11 cellular contexts compared by ENCODE assay signal in genomic region chr11:83088965-83089364, GRCh38. TPM values are rescaled to one million over a fixed set of nuclear protein-coding genes. Genes with fewer than 3 reads are reported as not detected.
DNase-seq lines count a peak whose midpoint lies in the region; ATAC-seq and TF ChIP-seq lines count a peak whose summit lies in the region.
"Had no signal": no experiment of that assay in that cellular context is flagged by ENCODE, and none has a peak within 500 bp of the region (broad histone marks: within the 10 kb centered on the region; RNA-seq: fewer than 3 reads in every experiment).

No MANE protein-coding gene starts in this region.

- H3K4me3 ChIP-seq in BE2C (ENCODE audit: low read depth, low read length): no peak overlapping the region
- no peak overlapping the region for H3K4me3 ChIP-seq in GM12865 (ENCODE audit: low read depth, low read length)
- no peak overlapping the region for H3K4me3 ChIP-seq in PC-3 (ENCODE audit: low read length)
- H3K4me3 ChIP-seq in endodermal cell (ENCODE audit: low read length): no peak overlapping the region
- H3K4me3 ChIP-seq in hepatocyte: no peak overlapping the region
- H3K4me3 ChIP-seq: esophagus muscularis mucosa, lung had no signal

- no peak overlapping the region for H3K4me3 Mint-ChIP-seq in endodermal cell
- H3K4me3 Mint-ChIP-seq: activated naive CD8-positive, alpha-beta T cell treated with anti-CD3 and anti-CD28 coated beads, Interleukin-2, amount 10 ng/mL, durations not matched to agents 7 days and 5 days had no signal

- DNase-seq in BE2C: no peak
- DNase-seq in GM12865 (ENCODE audit: low read depth): no peak
- DNase-seq in PC-3: no peak
- DNase-seq in endodermal cell: no peak
- no peak for DNase-seq in NCI-H510A treated with DMSO at 0.1 percent for 48 hours (lab: John Stamatoyannopoulos, UW)
- no peak for DNase-seq in SKM-1 (lab: John Stamatoyannopoulos, UW; ENCODE audit: unreplicated experiment)
- no peak for DNase-seq in hepatocyte (ENCODE audit: low spot score)
- DNase-seq: activated naive CD8-positive, alpha-beta T cell treated with anti-CD3 and anti-CD28 coated beads, Interleukin-2, amount 10 ng/mL, durations not matched to agents 7 days and 5 days; T-helper 9 cell had no signal

- no peaks in the 10 kb centered on the region for H3K9me3 ChIP-seq in BE2C
- no peaks in the 10 kb centered on the region for H3K9me3 ChIP-seq in PC-3 (ENCODE audit: low read length)
- no peaks in the 10 kb centered on the region for H3K9me3 ChIP-seq in endodermal cell (ENCODE audit: control insufficient read depth, low read length)
- no peaks in the 10 kb centered on the region for H3K9me3 ChIP-seq in hepatocyte (ENCODE audit: low read depth)
- H3K9me3 ChIP-seq: esophagus muscularis mucosa had no signal

- WGBS in endodermal cell (ENCODE audit: insufficient coverage in 1 of 2, insufficient read length in 1 of 2), 2 experiments: 88 to 93% methylated on average over 2 of the region's 2 CpGs
- WGBS in hepatocyte (ENCODE audit: low lambda C conversion rate, missing lambda C conversion rate): 91% methylated on average over 2 of the region's 2 CpGs

- intact Hi-C loops in PC-3 (cut with micrococcal nuclease): no loop called here

- H3F3A ChIP-seq in PC-3 (ENCODE audit: low read length, unreplicated experiment): no peaks in the 10 kb centered on the region

- H3K36me3 ChIP-seq in BE2C (no peaks in the 10 kb centered on the region), PC-3 (ENCODE audit: low read depth, low read length) (no peaks in the 10 kb centered on the region), endodermal cell (ENCODE audit: control insufficient read depth, insufficient read depth, low read length) (no peaks in the 10 kb centered on the region), hepatocyte (replicated peaks; ENCODE audit: insufficient read depth, low read depth) (no peaks in the 10 kb centered on the region)
- H3K36me3 ChIP-seq: esophagus muscularis mucosa had no signal

- no peak for ATAC-seq in PC-3

- H3K4me1 Mint-ChIP-seq in endodermal cell: peaks cover 10% of the 10 kb centered on the region

- CTCF ChIA-PET in PC-3 (lab: Charles Lee): no interaction called here

- BruUV-seq in PC-3 (replicated peaks; lab: Mats Ljungman, UMichigan): no TSS peak

- H3K27ac Mint-ChIP-seq in endodermal cell: no peak overlapping the region
- H3K27ac Mint-ChIP-seq: activated naive CD8-positive, alpha-beta T cell treated with anti-CD3 and anti-CD28 coated beads, Interleukin-2, amount 10 ng/mL, durations not matched to agents 7 days and 5 days had no signal

- H4K20me1 ChIP-seq in PC-3 (ENCODE audit: low read length): 0 out of 2 replicates have a peak, but pooled peaks cover 6% of the 10 kb centered on the region
- H4K20me1 ChIP-seq in hepatocyte (ENCODE audit: insufficient read depth, poor library complexity, severe bottlenecking): no peaks in the 10 kb centered on the region

- H3K9ac ChIP-seq in PC-3 (ENCODE audit: low read length) (no peak overlapping the region), endodermal cell (ENCODE audit: extremely low read depth, low read length, poor library complexity, severe bottlenecking) (no peak overlapping the region)

- H2AFZ ChIP-seq in PC-3 (ENCODE audit: low read length) (no peak overlapping the region), hepatocyte (no peak overlapping the region)

- POLR2A ChIA-PET in PC-3 (lab: Charles Lee; ENCODE audit: unreplicated experiment): no interaction called here

- H3K27ac ChIP-seq in PC-3 (ENCODE audit: low read length) (no peak overlapping the region), endodermal cell (ENCODE audit: low read depth, low read length) (no peak overlapping the region), hepatocyte (no peak overlapping the region)
- H3K27ac ChIP-seq: esophagus muscularis mucosa had no signal

- peaks cover 12% of the 10 kb centered on the region for H3K4me1 ChIP-seq in BE2C
- peaks cover 17% of the 10 kb centered on the region for H3K4me1 ChIP-seq in PC-3 (ENCODE audit: insufficient read depth, low read length)
- H3K4me1 ChIP-seq in endodermal cell (ENCODE audit: control insufficient read depth, insufficient read depth, low read length): no peaks in the 10 kb centered on the region
- peaks cover 17% of the 10 kb centered on the region for H3K4me1 ChIP-seq in hepatocyte (ENCODE audit: insufficient read depth)

- no peaks in the 10 kb centered on the region for H3K9me2 ChIP-seq in PC-3 (replicated peaks; ENCODE audit: low read length)
- H3K9me2 ChIP-seq in hepatocyte (replicated peaks; ENCODE audit: insufficient read depth): no peaks in the 10 kb centered on the region

- H3K27me3 Mint-ChIP-seq in endodermal cell (ENCODE audit: insufficient read depth): no peaks in the 10 kb centered on the region
- H3K27me3 Mint-ChIP-seq: activated naive CD8-positive, alpha-beta T cell treated with anti-CD3 and anti-CD28 coated beads, Interleukin-2, amount 10 ng/mL, durations not matched to agents 7 days and 5 days had no signal

- H3K79me2 ChIP-seq in PC-3 (ENCODE audit: low read length) (no peaks in the 10 kb centered on the region), hepatocyte (no peaks in the 10 kb centered on the region)

- no peaks in the 10 kb centered on the region for H3K9me3 Mint-ChIP-seq in endodermal cell
- H3K9me3 Mint-ChIP-seq: activated naive CD8-positive, alpha-beta T cell treated with anti-CD3 and anti-CD28 coated beads, Interleukin-2, amount 10 ng/mL, durations not matched to agents 7 days and 5 days had no signal

- H3K27me3 ChIP-seq in BE2C: no peaks in the 10 kb centered on the region
- H3K27me3 ChIP-seq in PC-3 (ENCODE audit: low read length): no peaks in the 10 kb centered on the region
- no peaks in the 10 kb centered on the region for H3K27me3 ChIP-seq in endodermal cell (ENCODE audit: control insufficient read depth, insufficient read depth, low read length, poor library complexity, severe bottlenecking)
- no peaks in the 10 kb centered on the region for H3K27me3 ChIP-seq in hepatocyte
- H3K27me3 ChIP-seq: esophagus muscularis mucosa had no signal

- TF ChIP-seq CTCF in BE2C (IDR thresholded peaks at IDR 0.05; ENCODE audit: low read depth, low read length) (peak; percentile 10; the same call in 1 of the 2 replicates), GM12865 (IDR thresholded peaks at IDR 0.05; ENCODE audit: insufficient read depth, low read depth, low read length, missing control alignments) (peak; percentile 1), PC-3 (conservative IDR thresholded peaks at IDR 0.05; ENCODE audit: low read depth, low read length) (peak; percentile 31; the same call in 1 of the 2 replicates), endodermal cell (conservative IDR thresholded peaks at IDR 0.05) (peak; percentile 42), hepatocyte (IDR thresholded peaks at IDR 0.05; ENCODE audit: poor library complexity) (no peak)

- H3K4me2 ChIP-seq in PC-3 (ENCODE audit: low read length): no peak overlapping the region
- no peak overlapping the region for H3K4me2 ChIP-seq in hepatocyte

- no peaks in the 10 kb centered on the region for H3K36me3 Mint-ChIP-seq in endodermal cell (ENCODE audit: low read depth)
- H3K36me3 Mint-ChIP-seq: activated naive CD8-positive, alpha-beta T cell treated with anti-CD3 and anti-CD28 coated beads, Interleukin-2, amount 10 ng/mL, durations not matched to agents 7 days and 5 days had no signal

RNA-seq across cellular contexts. Expression of gene RAB30, which starts 17.3 kb away (rescaled TPM):
- 7.0 TPM for polyA plus RNA-seq in BE2C (2012; ENCODE audit: insufficient read depth, insufficient read length, low read depth)
- total RNA-seq in PC-3 (2014; rRNA removed) (6.6 and 8.2 TPM in 2 replicates), endodermal cell (10 to 100 TPM in 1 of 2 donors, 1 to 10 TPM in 1; 8.4 to 15.8 TPM), hepatocyte (10.2 and 10.5 TPM in 2 replicates)
- 10.8 TPM for polyA plus RNA-seq in endodermal cell (2013, experiment 1 of 2)
- 8.2 TPM for polyA plus RNA-seq in endodermal cell (2013, experiment 2 of 2)
- 2.5 and 2.6 TPM in 2 replicates for polyA plus RNA-seq in hepatocyte
